In the genomic region with DNA sequence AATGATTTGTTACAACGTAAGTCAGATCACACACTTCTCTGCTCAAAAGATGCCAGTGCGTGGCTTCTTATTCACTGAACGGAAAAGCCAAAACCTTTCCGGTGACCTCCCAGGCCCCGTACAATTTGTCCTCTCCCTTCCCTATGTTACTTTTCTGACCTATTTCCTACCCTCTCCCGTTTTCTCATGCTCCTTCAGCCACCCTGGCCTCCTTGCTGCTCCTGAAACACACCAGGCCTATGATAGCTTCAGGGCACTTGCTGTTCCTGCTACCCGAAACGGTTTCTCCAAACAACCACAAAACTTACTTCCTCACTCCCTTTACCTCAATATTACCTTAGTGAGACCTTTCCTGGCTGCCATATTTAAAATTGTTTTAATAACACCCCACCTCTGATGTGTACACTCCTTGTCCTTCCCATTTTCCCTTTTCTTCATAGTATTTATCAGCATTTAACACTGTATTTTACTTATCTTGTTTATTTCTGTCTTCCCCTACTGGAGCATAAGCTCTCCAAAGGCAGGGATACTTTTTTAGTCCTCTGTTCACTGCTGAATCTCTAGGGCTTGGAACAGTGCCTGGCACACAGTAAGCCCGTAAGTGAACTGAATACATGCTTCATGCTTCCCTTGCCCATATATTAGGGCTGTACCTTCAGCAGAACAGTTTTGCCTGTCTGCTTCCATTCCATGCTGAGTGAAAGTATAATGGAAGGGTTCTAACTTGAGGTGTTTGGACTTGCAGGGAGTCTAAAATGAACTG, we compare ENCODE assay signal across 32 cellular contexts. TPM values are rescaled to one million over a fixed set of nuclear protein-coding genes. Genes with fewer than 3 reads are reported as not detected.
DNase-seq lines count a peak whose midpoint lies in the region; ATAC-seq, FAIRE-seq and TF ChIP-seq lines count a peak whose summit lies in the region.
"Had no signal": no experiment of that assay in that cellular context is flagged by ENCODE, and none has a peak within 500 bp of the region (broad histone marks: within the 10 kb centered on the region; RNA-seq: fewer than 3 reads in every experiment).

No MANE protein-coding gene starts in this region.

- FAIRE-seq in GM12892 (lab: Jason Lieb, UNC), result no peak
- FAIRE-seq: G401.6, HepG2, RCC 7860 had no signal

- no peak overlapping the region for H3K27ac ChIP-seq in CD8-positive, alpha-beta T cell (ENCODE audit: low read depth, low read length)
- no peak overlapping the region for H3K27ac ChIP-seq in ascending aorta
- H3K27ac ChIP-seq: adrenal gland, lower lobe of right lung, ovary, thoracic aorta, vagina had no signal

- ATAC-seq in CD8-positive, alpha-beta T cell, result no peak
- ATAC-seq in mucosa of descending colon, result peak; percentile 23
- ATAC-seq: activated CD4-positive, CD25-positive, alpha-beta regulatory T cell treated with anti-CD3 and anti-CD28 coated beads, Interleukin-2, amount 50 U/mL, for 24 hours; HepG2; stimulated activated naive CD8-positive, alpha-beta T cell treated with anti-CD3 and anti-CD28 coated beads, Interleukin-15, amount 100 ng/mL, for 72 hours had no signal

- no TSS peak for BruUV-seq in Calu3 (replicated peaks; lab: Mats Ljungman, UMichigan)

- H3K36me3 ChIP-seq in CD8-positive, alpha-beta T cell (ENCODE audit: insufficient read depth, low read length), result peaks cover 54% of the 10 kb centered on the region
- peaks cover 10% of the 10 kb centered on the region for H3K36me3 ChIP-seq in mucosa of descending colon (ENCODE audit: low read depth)
- H3K36me3 ChIP-seq in ascending aorta, result peaks cover 79 to 89% of the 10 kb centered on the region in 2 donors
- H3K36me3 ChIP-seq: ovary had no signal

- CTCF ChIA-PET in CD8-positive, alpha-beta T cell (lab: Charles Lee), result no interaction called here
- CTCF ChIA-PET in Calu3 (lab: Charles Lee), result no interaction called here

- no peak overlapping the region for H3K4me3 ChIP-seq in CD8-positive, alpha-beta T cell (ENCODE audit: low read depth, low read length)
- H3K4me3 ChIP-seq in mucosa of descending colon (no peak overlapping the region), ascending aorta (no peak overlapping the region)
- H3K4me3 ChIP-seq: adrenal gland, HAP-1, lower lobe of right lung, ovary, skin epidermis, thoracic aorta, vagina had no signal

- no peak overlapping the region for H3K4me3 Mint-ChIP-seq in CD8-positive, alpha-beta T cell
- peak overlapping the region; percentile 44 for H3K4me3 Mint-ChIP-seq in endothelial cell (ENCODE audit: unreplicated experiment)
- H3K4me3 Mint-ChIP-seq in Calu3 (ENCODE audit: low read depth, unreplicated experiment), result no peak overlapping the region
- H3K4me3 Mint-ChIP-seq: activated naive CD4-positive, alpha-beta T cell treated with anti-CD3 and anti-CD28 coated beads for 36 hours; brain; nephron; stimulated activated naive CD8-positive, alpha-beta T cell treated with anti-CD3 and anti-CD28 coated beads, Interleukin-15, amount 100 ng/mL, for 72 hours had no signal

- POLR2A ChIA-PET in CD8-positive, alpha-beta T cell (lab: Charles Lee), result no interaction called here

- H3K4me1 ChIP-seq in CD8-positive, alpha-beta T cell (ENCODE audit: insufficient read depth, low read length), result no peaks in the 10 kb centered on the region
- H3K4me1 ChIP-seq in mucosa of descending colon (ENCODE audit: low read depth) (no peaks in the 10 kb centered on the region), ascending aorta (no peaks in the 10 kb centered on the region)
- H3K4me1 ChIP-seq: HAP-1 had no signal

- intact Hi-C loops in CD8-positive, alpha-beta T cell (cut with DNase I, micrococcal nuclease), result no loop called here
- intact Hi-C loops in mucosa of descending colon (cut with DNase I, micrococcal nuclease) (no loop called here), Calu3 (cut with micrococcal nuclease; ENCODE audit: unreplicated experiment) (no loop called here), ascending aorta (cut with DNase I) (no loop called here)

- H3K36me3 Mint-ChIP-seq in CD8-positive, alpha-beta T cell, result peaks cover 88% of the 10 kb centered on the region
- H3K36me3 Mint-ChIP-seq in endothelial cell (ENCODE audit: low read depth, unreplicated experiment), result peaks cover 48% of the 10 kb centered on the region
- H3K36me3 Mint-ChIP-seq in Calu3 (ENCODE audit: insufficient read depth, unreplicated experiment), result peaks cover 50% of the 10 kb centered on the region

- no peaks in the 10 kb centered on the region for H3K27me3 Mint-ChIP-seq in CD8-positive, alpha-beta T cell (ENCODE audit: low read depth)
- H3K27me3 Mint-ChIP-seq in endothelial cell (ENCODE audit: unreplicated experiment) (peaks cover 4% of the 10 kb centered on the region), Calu3 (ENCODE audit: unreplicated experiment) (no peaks in the 10 kb centered on the region)
- H3K27me3 Mint-ChIP-seq: brain; stimulated activated naive CD8-positive, alpha-beta T cell treated with anti-CD3 and anti-CD28 coated beads, Interleukin-15, amount 100 ng/mL, for 72 hours had no signal

- H3K4me1 Mint-ChIP-seq in CD8-positive, alpha-beta T cell (ENCODE audit: low read depth), result no peaks in the 10 kb centered on the region
- H3K4me1 Mint-ChIP-seq in endothelial cell (ENCODE audit: unreplicated experiment) (no peaks in the 10 kb centered on the region), Calu3 (ENCODE audit: low read depth, unreplicated experiment) (no peaks in the 10 kb centered on the region)

- no peaks in the 10 kb centered on the region for H3K9me3 Mint-ChIP-seq in CD8-positive, alpha-beta T cell
- no peaks in the 10 kb centered on the region for H3K9me3 Mint-ChIP-seq in endothelial cell (ENCODE audit: unreplicated experiment)
- no peaks in the 10 kb centered on the region for H3K9me3 Mint-ChIP-seq in Calu3 (ENCODE audit: low read depth, unreplicated experiment)
- H3K9me3 Mint-ChIP-seq: activated naive CD4-positive, alpha-beta T cell treated with anti-CD3 and anti-CD28 coated beads for 36 hours; brain; nephron; stimulated activated naive CD8-positive, alpha-beta T cell treated with anti-CD3 and anti-CD28 coated beads, Interleukin-15, amount 100 ng/mL, for 72 hours had no signal

- no peaks in the 10 kb centered on the region for H3K9me3 ChIP-seq in CD8-positive, alpha-beta T cell (ENCODE audit: low read length)
- H3K9me3 ChIP-seq in mucosa of descending colon, result no peaks in the 10 kb centered on the region
- H3K9me3 ChIP-seq in ascending aorta, result no peaks in the 10 kb centered on the region
- H3K9me3 ChIP-seq: adrenal gland, HAP-1, lower lobe of right lung, ovary, thoracic aorta, vagina had no signal

- TF ChIP-seq CTCF in CD8-positive, alpha-beta T cell (IDR thresholded peaks at IDR 0.05), result no peak
- TF ChIP-seq CTCF in endothelial cell (IDR thresholded peaks at IDR 0.05; ENCODE audit: unreplicated experiment) (no peak), mucosa of descending colon (IDR thresholded peaks at IDR 0.05) (no peak), Calu3 (IDR thresholded peaks at IDR 0.05; ENCODE audit: unreplicated experiment) (no peak), ascending aorta (IDR thresholded peaks at IDR 0.05) (no peak)

- DNase-seq in CD8-positive, alpha-beta T cell, result no peak
- DNase-seq in NAMALWA (ENCODE audit: low spot score) (peak; percentile 29), endothelial cell (ENCODE audit: low spot score) (no peak), mucosa of descending colon (no peak), NCI-H2081 (lab: John Stamatoyannopoulos, UW) (no peak), GM12892 (ENCODE audit: insufficient read length) (no peak), Calu3 (no peak), ascending aorta (ENCODE audit: low spot score in 2 of 2) (no peak)
- DNase-seq: activated CD4-positive, alpha-beta T cell treated with anti-CD3 and anti-CD28 coated beads, Interleukin-2, amount 50 U/mL, for 4 hours; activated naive CD4-positive, alpha-beta T cell treated with anti-CD3 and anti-CD28 coated beads for 36 hours; adrenal gland; cerebellar nuclear complex; dermis blood vessel endothelial cell; DMS53; foreskin melanocyte; Kasumi-1; lower lobe of right lung; NCI-H2029 treated with DMSO at 0.1 percent for 48 hours; NCI-H226; ovary; stimulated activated naive CD8-positive, alpha-beta T cell treated with anti-CD3 and anti-CD28 coated beads, Interleukin-15, amount 100 ng/mL, for 72 hours; SW 1271 had no signal

- peak overlapping the region; percentile 62 for H3K27ac Mint-ChIP-seq in CD8-positive, alpha-beta T cell
- H3K27ac Mint-ChIP-seq in endothelial cell (ENCODE audit: unreplicated experiment), result no peak overlapping the region
- H3K27ac Mint-ChIP-seq in Calu3 (ENCODE audit: unreplicated experiment), result no peak overlapping the region
- H3K27ac Mint-ChIP-seq: activated naive CD4-positive, alpha-beta T cell treated with anti-CD3 and anti-CD28 coated beads for 36 hours; nephron had no signal

- no peak for TF ChIP-seq POLR2A in GM12892 (IDR thresholded peaks at IDR 0.05; ENCODE audit: low read depth, low read length)

- no peaks in the 10 kb centered on the region for H3K27me3 ChIP-seq in CD8-positive, alpha-beta T cell (ENCODE audit: insufficient read depth, low read length)
- no peaks in the 10 kb centered on the region for H3K27me3 ChIP-seq in ascending aorta
- H3K27me3 ChIP-seq: adrenal gland, ovary, vagina had no signal

RNA-seq across cellular contexts. Expression of gene ARL2BP, which starts 10.9 kb away (rescaled TPM):
- 10 to 100 TPM; 32.8 to 35.2 TPM for total RNA-seq in CD8-positive, alpha-beta T cell
- total RNA-seq in endothelial cell (ENCODE audit: unreplicated experiment) (46.7 TPM), mucosa of descending colon (10 to 100 TPM; 29.2 to 39.7 (median 35.4) TPM), Calu3 (2022) (32.6 and 33.3 TPM in 2 replicates), ascending aorta (44.1 TPM)
- 20.3 TPM for polyA plus RNA-seq in GM12892 (2012; ENCODE audit: missing spikeins)

RNA-seq across cellular contexts. Expression of gene RSPRY1, which starts 48.0 kb away (rescaled TPM):
- 10 to 100 TPM; 22.4 to 23.2 TPM for total RNA-seq in CD8-positive, alpha-beta T cell
- 63.0 TPM for total RNA-seq in endothelial cell (ENCODE audit: unreplicated experiment)
- total RNA-seq in mucosa of descending colon, result 10 to 100 TPM; 40.6 to 44.1 (median 42.0) TPM
- polyA plus RNA-seq in GM12892 (2012; ENCODE audit: missing spikeins), result 26.7 TPM
- total RNA-seq in Calu3 (2022), result 43.6 and 47.4 TPM in 2 replicates
- total RNA-seq in ascending aorta, result 29.3 TPM

RNA-seq across cellular contexts. Expression of gene PSME3IP1, which starts 48.3 kb away (rescaled TPM):
- 10 to 100 TPM; 82.6 to 87.2 TPM for total RNA-seq in CD8-positive, alpha-beta T cell
- total RNA-seq in endothelial cell (ENCODE audit: unreplicated experiment) (84.8 TPM), mucosa of descending colon (100 to 1,000 TPM in 2 of 3 donors, 10 to 100 TPM in 1; 97.9 to 138 (median 114) TPM), Calu3 (2022) (171 and 177 TPM in 2 replicates), ascending aorta (32.6 TPM)
- 123 TPM for polyA plus RNA-seq in GM12892 (2012; ENCODE audit: missing spikeins)

RNA-seq across cellular contexts. Expression of gene PLLP, which starts 50.3 kb away (rescaled TPM):
- 1 to 10 TPM in 1 of 2 experiments, under 1 TPM in 1; 0.47 to 1.1 TPM for total RNA-seq in CD8-positive, alpha-beta T cell
- total RNA-seq in endothelial cell (ENCODE audit: unreplicated experiment), result 3.3 TPM
- 1 to 10 TPM; 2.8 to 8.6 (median 4.3) TPM for total RNA-seq in mucosa of descending colon
- polyA plus RNA-seq in GM12892 (2012; ENCODE audit: missing spikeins), result 0.64 TPM
- total RNA-seq in Calu3 (2022), result 38.3 and 40.3 TPM in 2 replicates
- total RNA-seq in ascending aorta, result 0.21 TPM
